ENCODE assay signal across 8 cellular contexts in genomic region chr18:21111351-21112139, GRCh38. TPM values are rescaled to one million over a fixed set of nuclear protein-coding genes. Genes with fewer than 3 reads are reported as not detected.
DNase-seq lines count a peak whose midpoint lies in the region; ATAC-seq, FAIRE-seq and TF ChIP-seq lines count a peak whose summit lies in the region.

Gene ROCK1, minus strand, starts transcription at chr18:21111813. Its CDS starts 903 bp downstream, at chr18:21110910.

- under 1% methylated on average over 80 of the region's 80 CpGs for WGBS in right cardiac atrium

- peak within 1 kb of the TSS; percentile 91 for H3K27ac Mint-ChIP-seq in T-helper 2 cell treated with Interferon-gamma antibody and Interleukin-4, amounts not matched to agents 5 μg/mL and 100 μg/mL, for 36 hours

- H3K4me1 ChIP-seq in ascending aorta (peaks cover 16% of the 10 kb centered on the region in 2 donors), right cardiac atrium (ENCODE audit: control insufficient read depth, insufficient read depth, low read length) (no peaks in the 10 kb centered on the region)

- ATAC-seq in GM18508 (IDR thresholded peaks at IDR 0.05; ENCODE audit: insufficient read depth, unreplicated experiment) = peak; percentile 78
- ATAC-seq in HG02981 (IDR thresholded peaks at IDR 0.05; ENCODE audit: unreplicated experiment) = peak; percentile 88
- ATAC-seq in right cardiac atrium = peak; percentile 98

- DNase-seq in NCI-H2029 (lab: John Stamatoyannopoulos, UW) (peak; percentile 87), ascending aorta (ENCODE audit: low spot score in 2 of 2) (peak; percentile 96 to 99), right cardiac atrium (peak; percentile 100), pulmonary artery endothelial cell (ENCODE audit: low read depth, low spot score) (peak; percentile 87), urothelium cell line (ENCODE audit: low spot score) (peak; percentile 99)
- DNase-seq in T-helper 2 cell treated with Interferon-gamma antibody and Interleukin-4, amounts not matched to agents 5 μg/mL and 100 μg/mL, for 36 hours (ENCODE audit: low spot score) = peak; percentile 97

- H3K4me3 Mint-ChIP-seq in T-helper 2 cell treated with Interferon-gamma antibody and Interleukin-4, amounts not matched to agents 5 μg/mL and 100 μg/mL, for 36 hours = no peak within 1 kb of the TSS

- no peaks in the 10 kb centered on the region for H3K36me3 ChIP-seq in ascending aorta

- TF ChIP-seq CTCF in ascending aorta (IDR thresholded peaks at IDR 0.05) = no peak

- intact Hi-C loops in ascending aorta (cut with DNase I) = loop anchor here (2.0 to 10.0 kb wide), 6 partner anchors 23 to 1053 kb away; partner anchors contain the start of genes ABHD3 and GATA6
- intact Hi-C loops in right cardiac atrium (cut with DNase I) = loop anchor here in 1 of 4 donors (10.0 kb wide), 1 partner anchor 107 kb away; no protein-coding TSS in a partner anchor

- H3K4me3 ChIP-seq in ascending aorta (peak within 1 kb of the TSS; percentile 95 to 99), right cardiac atrium (ENCODE audit: low read length) (peak within 1 kb of the TSS; percentile 92)

- H3K9me3 ChIP-seq in ascending aorta (no peaks in the 10 kb centered on the region), right cardiac atrium (ENCODE audit: control insufficient read depth, low read length) (no peaks in the 10 kb centered on the region)

- H3K27ac ChIP-seq in ascending aorta (peak within 1 kb of the TSS; percentile 98 to 99), right cardiac atrium (ENCODE audit: low read length) (peak within 1 kb of the TSS; percentile 91)

- peak; percentile 65 for FAIRE-seq in urothelium cell line (lab: Jason Lieb, UNC)

- H3K27me3 ChIP-seq in ascending aorta (no peaks in the 10 kb centered on the region), right cardiac atrium (ENCODE audit: control insufficient read depth, insufficient read depth) (no peaks in the 10 kb centered on the region)

- no peaks in the 10 kb centered on the region for H3K9me3 Mint-ChIP-seq in T-helper 2 cell treated with Interferon-gamma antibody and Interleukin-4, amounts not matched to agents 5 μg/mL and 100 μg/mL, for 36 hours

- peaks cover 17% of the 10 kb centered on the region for H3K4me1 Mint-ChIP-seq in T-helper 2 cell treated with Interferon-gamma antibody and Interleukin-4, amounts not matched to agents 5 μg/mL and 100 μg/mL, for 36 hours (ENCODE audit: low read depth)

- peaks cover 2% of the 10 kb centered on the region for H3K27me3 Mint-ChIP-seq in T-helper 2 cell treated with Interferon-gamma antibody and Interleukin-4, amounts not matched to agents 5 μg/mL and 100 μg/mL, for 36 hours (ENCODE audit: low read depth)

- H3K36me3 Mint-ChIP-seq in T-helper 2 cell treated with Interferon-gamma antibody and Interleukin-4, amounts not matched to agents 5 μg/mL and 100 μg/mL, for 36 hours (ENCODE audit: low read depth) = peaks cover 9% of the 10 kb centered on the region

RNA-seq across cellular contexts. Expression of gene ROCK1, which starts in this region (rescaled TPM):
- total RNA-seq in ascending aorta = 32.0 TPM
- total RNA-seq in right cardiac atrium = 10 to 100 TPM; 30.3 to 41.6 (median 36.7) TPM
- 13.3 TPM for polyA plus RNA-seq in right cardiac atrium
- total RNA-seq in pulmonary artery endothelial cell = 28.7 and 37.4 TPM in 2 replicates

Comparison
In these comparisons a context has a peak if more than half of its experiments do, and no peak if none do; other contexts are left out.
1. Peak in every context shown above with its lines: DNase-seq, ATAC-seq, H3K4me3 ChIP-seq and H3K27ac ChIP-seq.